Comparison of ENCODE assay signal across 20 cellular contexts in the genomic region with DNA sequence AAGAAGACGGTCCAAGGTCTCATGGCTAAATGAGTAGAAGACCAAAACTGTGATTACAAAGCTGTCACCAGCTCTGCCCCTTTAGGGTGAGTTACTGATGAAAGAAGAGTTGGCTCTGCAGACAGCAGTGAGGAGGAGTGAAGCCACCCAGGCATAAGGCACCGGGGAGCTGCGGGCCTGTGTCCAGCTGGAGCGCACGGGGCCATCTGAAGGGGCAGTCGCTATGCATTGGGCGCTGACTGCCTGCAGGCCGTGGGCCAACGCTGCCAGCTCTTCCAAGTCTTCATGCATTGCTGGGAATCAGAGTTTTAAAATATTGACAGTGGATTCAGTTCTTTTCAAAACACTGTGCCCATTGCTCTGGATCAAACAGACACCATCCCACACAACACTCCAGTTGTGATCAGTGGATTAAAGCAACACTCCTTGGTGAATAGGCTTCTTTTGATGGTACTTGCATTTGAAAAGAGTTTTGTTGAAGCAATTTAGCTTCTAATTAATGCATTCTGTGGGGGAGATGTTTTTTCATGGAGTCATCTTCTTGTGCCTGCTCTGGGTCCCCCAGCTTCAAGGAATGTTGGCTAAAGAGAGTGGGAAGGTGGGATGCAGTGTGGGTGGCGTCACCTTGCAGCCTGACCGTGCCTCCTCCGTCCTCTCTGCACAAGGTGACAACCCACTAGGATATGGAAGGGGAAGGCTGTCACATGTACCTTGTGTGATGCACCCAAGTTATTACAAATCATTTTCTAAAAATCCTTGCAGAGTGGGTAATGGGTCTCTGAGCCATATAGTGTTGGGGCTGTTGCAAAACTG.
DNase-seq lines count a peak whose midpoint lies in the region; ATAC-seq lines count a peak whose summit lies in the region.
"Had no signal": no experiment of that assay in that cellular context is flagged by ENCODE, and none has a peak within 500 bp of the region (broad histone marks: within the 10 kb centered on the region; RNA-seq: fewer than 3 reads in every experiment).

No MANE protein-coding gene starts in this region.

- ATAC-seq in left lobe of liver (peak; percentile 50), GM21360 (IDR thresholded peaks at IDR 0.05; ENCODE audit: unreplicated experiment) (no peak), HG03460 (IDR thresholded peaks at IDR 0.05; ENCODE audit: unreplicated experiment) (no peak), HG02938 (IDR thresholded peaks at IDR 0.05; ENCODE audit: unreplicated experiment) (no peak)
- ATAC-seq: gastrocnemius medialis; naive thymus-derived CD4-positive, alpha-beta T cell; Panc1; upper lobe of right lung had no signal

- H3K9ac ChIP-seq in rectal smooth muscle tissue (ENCODE audit: low read length), result no peak overlapping the region

- peaks cover 52% of the 10 kb centered on the region for H3K4me1 ChIP-seq in rectal smooth muscle tissue (ENCODE audit: control insufficient read depth, insufficient read depth, low read length)

- peaks cover 2% of the 10 kb centered on the region for H3K36me3 ChIP-seq in rectal smooth muscle tissue (ENCODE audit: control insufficient read depth, insufficient read depth, low read length)
- H3K36me3 ChIP-seq: gastrocnemius medialis, upper lobe of right lung had no signal

- no peak overlapping the region for H3K4me3 ChIP-seq in rectal smooth muscle tissue (ENCODE audit: low read length)
- H3K4me3 ChIP-seq: gastrocnemius medialis, SK-N-MC, upper lobe of right lung had no signal

- no peaks in the 10 kb centered on the region for H3K27me3 ChIP-seq in rectal smooth muscle tissue (ENCODE audit: control insufficient read depth, insufficient read depth, low read length)
- H3K27me3 ChIP-seq: gastrocnemius medialis, upper lobe of right lung had no signal

- in situ Hi-C loops in G401 (cut with HindIII; ENCODE audit: low sequenced_read_pairs), result no loop called here

- DNase-seq in G401 (ENCODE audit: low spot score) (peak; percentile 70), caudate nucleus (lab: John Stamatoyannopoulos, UW) (peak in 8 of 61 donors; percentile 14 to 58 (median 32)), left lobe of liver (ENCODE audit: low spot score) (peak; percentile 63), DMS 273 (lab: John Stamatoyannopoulos, UW; ENCODE audit: unreplicated experiment) (no peak)
- DNase-seq: activated CD4-positive, alpha-beta T cell treated with anti-CD3 and anti-CD28 coated beads for 4 hours; activated gamma-delta T cell; amniotic stem cell; gastrocnemius medialis; mammary epithelial cell; naive thymus-derived CD4-positive, alpha-beta T cell; NCI-H1436; NCI-H2171; T-helper 9 cell; upper lobe of right lung had no signal

- peak overlapping the region; percentile 53 for H3K27ac ChIP-seq in caudate nucleus (ENCODE audit: low read depth, low read length)
- H3K27ac ChIP-seq in rectal smooth muscle tissue (ENCODE audit: low read depth, low read length), result peak overlapping the region; percentile 50
- H3K27ac ChIP-seq: gastrocnemius medialis, SK-N-MC had no signal
